Comparison of ENCODE assay signal across 9 cellular contexts in the genomic region with DNA sequence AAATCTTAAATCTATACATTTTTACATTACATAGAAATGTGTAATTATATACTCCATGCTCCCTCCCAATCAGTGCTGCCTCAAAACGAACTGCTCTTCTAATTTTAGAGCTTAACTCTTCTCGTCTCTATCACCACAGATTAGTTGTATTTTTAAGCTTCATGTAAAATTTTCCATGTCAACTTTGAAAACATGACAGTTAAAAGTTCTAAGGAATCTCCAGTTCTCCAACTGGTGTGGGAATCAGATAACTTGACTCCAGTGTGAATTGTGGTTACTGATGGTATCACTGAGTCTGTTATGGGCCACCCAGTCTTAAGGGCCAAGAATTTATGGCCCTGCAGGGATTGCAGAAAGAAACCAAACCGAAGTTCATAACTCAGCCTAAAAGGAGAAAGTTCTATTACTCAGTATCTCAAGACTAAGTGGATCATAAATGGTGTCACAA. TPM values are rescaled to one million over a fixed set of nuclear protein-coding genes. Genes with fewer than 3 reads are reported as not detected.
DNase-seq lines count a peak whose midpoint lies in the region; ATAC-seq and TF ChIP-seq lines count a peak whose summit lies in the region.
"Had no signal": no experiment of that assay in that cellular context is flagged by ENCODE, and none has a peak within 500 bp of the region (broad histone marks: within the 10 kb centered on the region; RNA-seq: fewer than 3 reads in every experiment).

No MANE protein-coding gene starts in this region.

- H3K4me3 Mint-ChIP-seq in activated T-cell treated with anti-CD3 and anti-CD28 coated beads, Interleukin-2, amount 50 U/mL, for 72 hours: peak overlapping the region; percentile 96 to 98
- peak overlapping the region; percentile 99 for H3K4me3 Mint-ChIP-seq in activated T-helper 1 cell treated with anti-CD3 and anti-CD28 coated beads, Interleukin-12 subunit alpha, Interleukin-12 subunit beta, Interleukin-2, Interleukin-4 antibody, amounts not matched to agents 30 ng/mL and 10 ng/mL and 1 ng/mL, durations not matched to agents 14 hours and 24 hours and 36 hours

- no peak for ATAC-seq in activated T-cell treated with anti-CD3 and anti-CD28 coated beads, Interleukin-2, amount 50 U/mL, for 72 hours (replicated peaks in 1 of 2)
- peak; percentile 14 for ATAC-seq in left colon

- no peaks in the 10 kb centered on the region for H3K36me3 Mint-ChIP-seq in activated T-cell treated with anti-CD3 and anti-CD28 coated beads, Interleukin-2, amount 50 U/mL, for 72 hours (ENCODE audit: insufficient read depth in 2 of 2)
- peaks cover 23% of the 10 kb centered on the region for H3K36me3 Mint-ChIP-seq in activated T-helper 1 cell treated with anti-CD3 and anti-CD28 coated beads, Interleukin-12 subunit alpha, Interleukin-12 subunit beta, Interleukin-2, Interleukin-4 antibody, amounts not matched to agents 30 ng/mL and 10 ng/mL and 1 ng/mL, durations not matched to agents 14 hours and 24 hours and 36 hours (ENCODE audit: low read depth)

- H3K9me3 ChIP-seq in tibial artery (no peaks in the 10 kb centered on the region), testis (no peaks in the 10 kb centered on the region)

- DNase-seq in activated T-cell treated with anti-CD3 and anti-CD28 coated beads, Interleukin-2, amount 50 U/mL, for 72 hours: no peak
- no peak for DNase-seq in activated T-cell treated with anti-CD3 and anti-CD28 coated beads for 4 hours
- DNase-seq in activated T-helper 1 cell treated with anti-CD3 and anti-CD28 coated beads, Interleukin-12 subunit alpha, Interleukin-12 subunit beta, Interleukin-2, Interleukin-4 antibody, amounts not matched to agents 30 ng/mL and 10 ng/mL and 1 ng/mL, durations not matched to agents 14 hours and 24 hours and 36 hours (ENCODE audit: low spot score): no peak
- DNase-seq in left colon: no peak
- DNase-seq in tibial artery: no peak
- DNase-seq in testis: no peak
- DNase-seq in SK-N-DZ (ENCODE audit: low spot score): no peak
- DNase-seq in stimulated activated CD4-positive, alpha-beta T cell treated with anti-CD3 and anti-CD28 coated beads, Interleukin-2, amount 100 ng/mL, for 48 hours: no peak
- DNase-seq: SIG-M5 had no signal

- no peak for TF ChIP-seq CTCF in tibial artery (IDR thresholded peaks at IDR 0.05)
- TF ChIP-seq CTCF in testis (IDR thresholded peaks at IDR 0.05): no peak

- 8 to 14% methylated on average over 3 of the region's 3 CpGs for WGBS in testis, 2 donors

- no peak for TF ChIP-seq POLR2A in testis (IDR thresholded peaks at IDR 0.05)

- intact Hi-C loops in activated T-helper 1 cell treated with anti-CD3 and anti-CD28 coated beads, Interleukin-12 subunit alpha, Interleukin-12 subunit beta, Interleukin-2, Interleukin-4 antibody, amounts not matched to agents 30 ng/mL and 10 ng/mL and 1 ng/mL, durations not matched to agents 14 hours and 24 hours and 36 hours (cut with micrococcal nuclease): loop anchor here (5.0 kb wide), 3 partner anchors 355 to 605 kb away; a partner anchor contains a TSS
- intact Hi-C loops in left colon (cut with DNase I, micrococcal nuclease) (loop anchor here in 1 of 2 donors (5.0 kb wide), 1 partner anchor 35 kb away; no protein-coding TSS in a partner anchor), tibial artery (cut with DNase I; ENCODE audit: low total_unique reads) (no loop called here), testis (cut with DNase I; ENCODE audit: low total_unique reads) (no loop called here)

- H3K36me3 ChIP-seq in tibial artery (no peaks in the 10 kb centered on the region), testis (ENCODE audit: low read depth, missing control alignments) (no peaks in the 10 kb centered on the region)

- peak overlapping the region; percentile 99 for H3K27ac Mint-ChIP-seq in activated T-cell treated with anti-CD3 and anti-CD28 coated beads, Interleukin-2, amount 50 U/mL, for 72 hours
- peak overlapping the region; percentile 100 for H3K27ac Mint-ChIP-seq in activated T-helper 1 cell treated with anti-CD3 and anti-CD28 coated beads, Interleukin-12 subunit alpha, Interleukin-12 subunit beta, Interleukin-2, Interleukin-4 antibody, amounts not matched to agents 30 ng/mL and 10 ng/mL and 1 ng/mL, durations not matched to agents 14 hours and 24 hours and 36 hours

- peaks cover 75% of the 10 kb centered on the region for H3K4me1 Mint-ChIP-seq in activated T-cell treated with anti-CD3 and anti-CD28 coated beads, Interleukin-2, amount 50 U/mL, for 72 hours (ENCODE audit: low read depth)
- peaks cover 89% of the 10 kb centered on the region for H3K4me1 Mint-ChIP-seq in activated T-helper 1 cell treated with anti-CD3 and anti-CD28 coated beads, Interleukin-12 subunit alpha, Interleukin-12 subunit beta, Interleukin-2, Interleukin-4 antibody, amounts not matched to agents 30 ng/mL and 10 ng/mL and 1 ng/mL, durations not matched to agents 14 hours and 24 hours and 36 hours (ENCODE audit: low read depth)

- H3K27me3 ChIP-seq in tibial artery: no peaks in the 10 kb centered on the region
- H3K27me3 ChIP-seq in testis: no peaks in the 10 kb centered on the region

- H3K27ac ChIP-seq in tibial artery: peak overlapping the region; percentile 90 to 97
- H3K27ac ChIP-seq in testis: peak overlapping the region in 1 of 2 donors; percentile 98

- H3K4me3 ChIP-seq in tibial artery (no peak overlapping the region), testis (no peak overlapping the region)

- H3K27me3 Mint-ChIP-seq in activated T-cell treated with anti-CD3 and anti-CD28 coated beads, Interleukin-2, amount 50 U/mL, for 72 hours (ENCODE audit: low read depth): no peaks in the 10 kb centered on the region
- no peaks in the 10 kb centered on the region for H3K27me3 Mint-ChIP-seq in activated T-helper 1 cell treated with anti-CD3 and anti-CD28 coated beads, Interleukin-12 subunit alpha, Interleukin-12 subunit beta, Interleukin-2, Interleukin-4 antibody, amounts not matched to agents 30 ng/mL and 10 ng/mL and 1 ng/mL, durations not matched to agents 14 hours and 24 hours and 36 hours (ENCODE audit: insufficient read depth)

- H3K4me1 ChIP-seq in tibial artery (peaks cover 0 to 79% (median 67%) of the 10 kb centered on the region in 4 donors), testis (peaks cover 53% of the 10 kb centered on the region)

- H3K9me3 Mint-ChIP-seq in activated T-cell treated with anti-CD3 and anti-CD28 coated beads, Interleukin-2, amount 50 U/mL, for 72 hours: no peaks in the 10 kb centered on the region
- no peaks in the 10 kb centered on the region for H3K9me3 Mint-ChIP-seq in activated T-helper 1 cell treated with anti-CD3 and anti-CD28 coated beads, Interleukin-12 subunit alpha, Interleukin-12 subunit beta, Interleukin-2, Interleukin-4 antibody, amounts not matched to agents 30 ng/mL and 10 ng/mL and 1 ng/mL, durations not matched to agents 14 hours and 24 hours and 36 hours

RNA-seq across cellular contexts. Expression of a gene that starts 31.7 kb away (rescaled TPM):
- 100 to 1,000 TPM in 1 of 2 donors, 10 to 100 TPM in 1; 96.4 to 112 TPM for total RNA-seq in activated T-cell treated with anti-CD3 and anti-CD28 coated beads, Interleukin-2, amount 50 U/mL, for 72 hours
- 114 and 130 TPM in 2 replicates for total RNA-seq in activated T-helper 1 cell treated with anti-CD3 and anti-CD28 coated beads, Interleukin-12 subunit alpha, Interleukin-12 subunit beta, Interleukin-2, Interleukin-4 antibody, amounts not matched to agents 30 ng/mL and 10 ng/mL and 1 ng/mL, durations not matched to agents 14 hours and 24 hours and 36 hours
- total RNA-seq in left colon: 100 to 1,000 TPM; 119 TPM
- 100 to 1,000 TPM in 1 of 2 donors, 10 to 100 TPM in 1; 96.6 to 133 TPM for total RNA-seq in testis
- 21.1 TPM for polyA plus RNA-seq in testis (ENCODE audit: insufficient read depth, low read depth, low replicate concordance)
- 24.2 and 29.9 TPM in 2 replicates for polyA plus RNA-seq in SK-N-DZ (2014; cell fraction: cytosol; rRNA removed)
- polyA plus RNA-seq in SK-N-DZ (2014; cell fraction: nucleus; rRNA removed): 26.7 and 45.3 TPM in 2 replicates
